ENCODE assay signal across 18 cellular contexts in the genomic region with DNA sequence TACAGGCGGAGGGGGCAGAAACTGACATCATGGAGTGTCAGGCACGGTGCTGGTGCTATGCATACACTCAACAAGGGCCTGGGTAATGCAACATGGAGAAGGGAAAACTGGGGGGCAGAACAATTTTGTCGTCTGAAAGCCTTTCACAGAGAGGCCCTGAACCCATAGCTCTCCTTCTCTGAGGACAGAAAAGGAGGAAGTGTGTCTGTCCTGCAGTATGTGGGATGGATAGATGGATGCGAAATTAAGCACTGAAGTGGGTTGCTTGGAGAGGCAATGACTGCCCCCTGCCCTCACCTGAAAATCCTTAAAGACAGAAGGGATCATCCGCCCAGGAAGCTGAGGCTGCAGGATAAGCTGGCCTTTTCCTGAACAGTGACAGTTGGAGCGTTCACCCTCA. TPM values are rescaled to one million over a fixed set of nuclear protein-coding genes. Genes with fewer than 3 reads are reported as not detected.
A peak's percentile ranks its signal among the peaks of the same experiment; 100 is the strongest.
DNase-seq lines count a peak whose midpoint lies in the region; ATAC-seq and TF ChIP-seq lines count a peak whose summit lies in the region.
"Had no signal": no experiment of that assay in that cellular context is flagged by ENCODE, and none has a peak within 500 bp of the region (broad histone marks: within the 10 kb centered on the region; RNA-seq: fewer than 3 reads in every experiment).

No MANE protein-coding gene starts in this region.

- no peaks in the 10 kb centered on the region for H3K9me3 Mint-ChIP-seq in activated naive CD8-positive, alpha-beta T cell (ENCODE audit: low read depth)
- H3K9me3 Mint-ChIP-seq in activated naive CD8-positive, alpha-beta T cell treated with anti-CD3 and anti-CD28 coated beads for 36 hours, result peaks cover 1% of the 10 kb centered on the region
- no peaks in the 10 kb centered on the region for H3K9me3 Mint-ChIP-seq in memory B cell
- H3K9me3 Mint-ChIP-seq: CD4-positive, alpha-beta memory T cell had no signal

- TF ChIP-seq POLR2A in thyroid gland (IDR thresholded peaks at IDR 0.05), result no peak

- 68 to 87% methylated on average over 6 of the region's 6 CpGs for WGBS in thyroid gland, 2 donors

- POLR2A ChIA-PET in OCI-LY7 (lab: Charles Lee), result interaction anchor here (0.6 to 1.9 kb wide), 5 partner anchors 8 to 17 kb away, joined by 3 to 12 read pairs (median 4); no protein-coding TSS in a partner anchor

- H2AFZ ChIP-seq in OCI-LY7 (ENCODE audit: low read length), result peak overlapping the region; percentile 28; the same call in 1 of the 2 replicates

- DNase-seq in activated naive CD8-positive, alpha-beta T cell treated with anti-CD3 and anti-CD28 coated beads for 36 hours, result no peak
- DNase-seq in OCI-LY7 (ENCODE audit: low spot score) (no peak), memory B cell (ENCODE audit: low spot score in 2 of 2) (no peak), NCI-H510A (lab: John Stamatoyannopoulos, UW) (no peak), thyroid gland (no peak)
- no peak for DNase-seq in activated CD8-positive, alpha-beta memory T cell treated with anti-CD3 and anti-CD28 coated beads for 24 hours
- DNase-seq: CD4-positive, alpha-beta memory T cell; DMS79 treated with DMSO at 0.1 percent for 48 hours; GDM1; HCEC 1CT; NCI-H1048; NCI-H2029 treated with DMSO at 0.1 percent for 48 hours; NCI-H2171 treated with DMSO at 0.1 percent for 48 hours; NCI-H446 treated with DMSO at 0.1 percent for 48 hours; NCI-H774 had no signal

- no peak for TF ChIP-seq CTCF in OCI-LY7 (conservative IDR thresholded peaks at IDR 0.05; ENCODE audit: low read length)
- TF ChIP-seq CTCF in thyroid gland (IDR thresholded peaks at IDR 0.05), result no peak

- H3K9me3 ChIP-seq in OCI-LY7 (ENCODE audit: low read length) (no peaks in the 10 kb centered on the region), thyroid gland (no peaks in the 10 kb centered on the region)

- no peak overlapping the region for H3K27ac ChIP-seq in OCI-LY7 (ENCODE audit: low read depth, low read length, poor library complexity, severe bottlenecking)
- H3K27ac ChIP-seq in thyroid gland, result no peak overlapping the region

- H3K4me2 ChIP-seq in OCI-LY7 (ENCODE audit: low read length), result no peak overlapping the region

- intact Hi-C loops in OCI-LY7 (cut with micrococcal nuclease; ENCODE audit: unreplicated experiment) (no loop called here), thyroid gland (cut with DNase I) (no loop called here)

- H3K36me3 Mint-ChIP-seq in activated naive CD8-positive, alpha-beta T cell, result no peaks in the 10 kb centered on the region
- H3K36me3 Mint-ChIP-seq in activated naive CD8-positive, alpha-beta T cell treated with anti-CD3 and anti-CD28 coated beads for 36 hours, result peaks cover 3% of the 10 kb centered on the region
- no peaks in the 10 kb centered on the region for H3K36me3 Mint-ChIP-seq in memory B cell

- H3K4me1 Mint-ChIP-seq in activated naive CD8-positive, alpha-beta T cell (ENCODE audit: low read depth), result peaks cover 24% of the 10 kb centered on the region
- peaks cover 17% of the 10 kb centered on the region for H3K4me1 Mint-ChIP-seq in activated naive CD8-positive, alpha-beta T cell treated with anti-CD3 and anti-CD28 coated beads for 36 hours
- H3K4me1 Mint-ChIP-seq in memory B cell, result peaks cover 32% of the 10 kb centered on the region

- no TSS peak for BruUV-seq in OCI-LY7 (replicated peaks; lab: Mats Ljungman, UMichigan)

- H3K36me3 ChIP-seq in OCI-LY7 (ENCODE audit: insufficient read depth, low read length) (no peaks in the 10 kb centered on the region), thyroid gland (no peaks in the 10 kb centered on the region)

- H3K79me2 ChIP-seq in OCI-LY7 (ENCODE audit: insufficient read depth, low read depth, low read length), result peaks cover 24% of the 10 kb centered on the region

- H3K4me1 ChIP-seq in OCI-LY7 (ENCODE audit: insufficient read depth, low read length, poor library complexity, severe bottlenecking) (peaks cover 36% of the 10 kb centered on the region), thyroid gland (peaks cover 4 to 9% of the 10 kb centered on the region in 2 donors)

- H3K4me3 Mint-ChIP-seq in activated naive CD8-positive, alpha-beta T cell, result peak overlapping the region; percentile 87
- no peak overlapping the region for H3K4me3 Mint-ChIP-seq in activated naive CD8-positive, alpha-beta T cell treated with anti-CD3 and anti-CD28 coated beads for 36 hours
- H3K4me3 Mint-ChIP-seq in memory B cell, result peak overlapping the region; percentile 4

- H4K20me1 ChIP-seq in OCI-LY7 (ENCODE audit: insufficient read depth, low read length), result no peaks in the 10 kb centered on the region

- no peaks in the 10 kb centered on the region for H3K9me2 ChIP-seq in OCI-LY7 (ENCODE audit: insufficient read depth, low read length)

- H3K27me3 Mint-ChIP-seq in activated naive CD8-positive, alpha-beta T cell, result no peaks in the 10 kb centered on the region
- no peaks in the 10 kb centered on the region for H3K27me3 Mint-ChIP-seq in activated naive CD8-positive, alpha-beta T cell treated with anti-CD3 and anti-CD28 coated beads for 36 hours
- peaks cover 3% of the 10 kb centered on the region for H3K27me3 Mint-ChIP-seq in memory B cell

- ATAC-seq in memory B cell (ENCODE audit: low read depth), result no peak
- ATAC-seq: GM12878, Panc1 had no signal

- H3K4me3 ChIP-seq in OCI-LY7 (ENCODE audit: low read depth, low read length, poor library complexity, severe bottlenecking), result no peak overlapping the region
- H3K4me3 ChIP-seq in thyroid gland (replicated peaks in 1 of 3), result no peak overlapping the region
- H3K4me3 ChIP-seq: GM12878 had no signal

- no peaks in the 10 kb centered on the region for H3K27me3 ChIP-seq in thyroid gland

- CTCF ChIA-PET in OCI-LY7 (lab: Charles Lee; ENCODE audit: unreplicated experiment), result interaction anchor here (1.0 kb wide), 1 partner anchor 19 kb away, joined by 3 read pairs; no protein-coding TSS in a partner anchor

- H3K27ac Mint-ChIP-seq in activated naive CD8-positive, alpha-beta T cell, result no peak overlapping the region
- no peak overlapping the region for H3K27ac Mint-ChIP-seq in activated naive CD8-positive, alpha-beta T cell treated with anti-CD3 and anti-CD28 coated beads for 36 hours
- no peak overlapping the region for H3K27ac Mint-ChIP-seq in memory B cell

RNA-seq across cellular contexts. Expression of a gene that starts 1.7 kb away (rescaled TPM):
- 10 to 100 TPM; 37.4 to 42.6 TPM for total RNA-seq in activated naive CD8-positive, alpha-beta T cell treated with anti-CD3 and anti-CD28 coated beads for 36 hours
- 16.6 and 17.1 TPM in 2 replicates for total RNA-seq in OCI-LY7 (2014; rRNA removed; shearing (Covaris generic))
- total RNA-seq in OCI-LY7 (2022), result 36.5 and 37.7 TPM in 2 replicates
- 10 to 100 TPM; 24.3 to 39.2 (median 30.6) TPM for total RNA-seq in thyroid gland

RNA-seq across cellular contexts. Expression of a gene that starts 57.9 kb away (rescaled TPM):
- 10 to 100 TPM; 40.1 to 41.1 TPM for total RNA-seq in activated naive CD8-positive, alpha-beta T cell treated with anti-CD3 and anti-CD28 coated beads for 36 hours
- total RNA-seq in OCI-LY7 (2014; rRNA removed; shearing (Covaris generic)), result 32.9 and 49.0 TPM in 2 replicates
- total RNA-seq in OCI-LY7 (2022) (66.7 and 67.4 TPM in 2 replicates), thyroid gland (10 to 100 TPM; 30.0 to 57.4 (median 45.2) TPM)
